In genomic region chr2:199631129-199631528, GRCh38 we compare ENCODE assay signal across 18 cellular contexts.
"Had no signal": no experiment of that assay in that cellular context is flagged by ENCODE, and none has a peak within 500 bp of the region (broad histone marks: within the 10 kb centered on the region; RNA-seq: fewer than 3 reads in every experiment).

No MANE protein-coding gene starts in this region.

- ATAC-seq: left colon; left ventricle myocardium superior; natural killer cell treated with Interleukin-12 subunit alpha and Interleukin-12 subunit beta and Interleukin-15 and Interleukin-18, amount 100 ng/mL, for 72 hours; pancreas; right lobe of liver; stimulated activated naive B cell treated with anti-CD40 and anti-IgM and Interleukin-4, amounts not matched to agents 10 μg/mL and 1 μg/mL and 100 μg/mL, for 72 hours had no signal

- DNase-seq: dorsolateral prefrontal cortex; effector CD4-positive, alpha-beta T cell; hypothalamus; immature natural killer cell; islet precursor cell; kidney glomerular epithelial cell; left colon; left ventricle myocardium superior; naive B cell; pancreas; right lobe of liver; small intestine; stimulated activated CD4-positive, alpha-beta T cell treated with anti-CD3 and anti-CD28 coated beads, Interleukin-15, amount 100 ng/mL, for 24 hours; stimulated activated CD4-positive, alpha-beta T cell treated with anti-CD3 and anti-CD28 coated beads, Interleukin-2, amount 100 ng/mL, for 48 hours; stimulated activated naive B cell treated with anti-CD40 and anti-IgM and Interleukin-4, amounts not matched to agents 10 μg/mL and 1 μg/mL and 100 μg/mL, for 72 hours; upper lobe of left lung; uterus had no signal
